22 cellular contexts compared by ENCODE assay signal in genomic region chr2:107711941-107712340, GRCh38.
"Had no signal": no experiment of that assay in that cellular context is flagged by ENCODE, and none has a peak within 500 bp of the region (broad histone marks: within the 10 kb centered on the region; RNA-seq: fewer than 3 reads in every experiment).

No MANE protein-coding gene starts in this region.

- H3K27ac ChIP-seq: esophagus squamous epithelium, gastroesophageal sphincter, left ventricle myocardium inferior, lower lobe of right lung, psoas muscle, right lobe of liver, suprapubic skin, thyroid gland, upper lobe of left lung, uterus had no signal

- ATAC-seq: gastroesophageal sphincter; left cardiac atrium; psoas muscle; stimulated activated effector memory CD8-positive, alpha-beta T cell treated with anti-CD3 and anti-CD28 coated beads, Interleukin-12 subunit alpha, Interleukin-12 subunit beta, amount 100 ng/mL, for 72 hours; stimulated activated naive CD8-positive, alpha-beta T cell treated with anti-CD3 and anti-CD28 coated beads, Interleukin-15, Interleukin-2, amounts not matched to agents 100 U/mL and 50 U/mL, for 24 hours had no signal

- DNase-seq: dermis blood vessel endothelial cell; esophagus squamous epithelium; foreskin fibroblast; glutamatergic neuron; immature natural killer cell; kidney; left cardiac atrium; left ventricle myocardium inferior; lower lobe of right lung; occipital lobe; psoas muscle; retina; right lobe of liver; stimulated activated CD4-positive, alpha-beta T cell treated with anti-CD3 and anti-CD28 coated beads, Interleukin-4, amount 100 ng/mL, for 1 hour; stimulated activated CD8-positive, alpha-beta memory T cell treated with anti-CD3 and anti-CD28 coated beads, Interleukin-4, amount 100 ng/mL, for 48 hours; stimulated activated naive CD8-positive, alpha-beta T cell treated with anti-CD3 and anti-CD28 coated beads, Interleukin-15, Interleukin-2, amounts not matched to agents 100 U/mL and 50 U/mL, for 24 hours; thyroid gland; upper lobe of left lung; uterus had no signal

- H3K4me1 ChIP-seq: esophagus squamous epithelium, gastroesophageal sphincter, left ventricle myocardium inferior, lower lobe of right lung, psoas muscle, suprapubic skin, thyroid gland, upper lobe of left lung, uterus had no signal

- H3K27me3 ChIP-seq: esophagus squamous epithelium, gastroesophageal sphincter, right lobe of liver, suprapubic skin, thyroid gland, upper lobe of left lung, uterus had no signal

- H3K36me3 ChIP-seq: esophagus squamous epithelium, gastroesophageal sphincter, left ventricle myocardium inferior, lower lobe of right lung, right lobe of liver, suprapubic skin, thyroid gland, upper lobe of left lung, uterus had no signal

- FAIRE-seq: kidney had no signal

- H3K9me3 ChIP-seq: esophagus squamous epithelium, gastroesophageal sphincter, lower lobe of right lung, psoas muscle, right lobe of liver, suprapubic skin, thyroid gland, upper lobe of left lung, uterus had no signal

- H3K4me3 ChIP-seq: gastroesophageal sphincter, left ventricle myocardium inferior, psoas muscle, suprapubic skin, thyroid gland, uterus had no signal
